ENCODE assay signal across 8 cellular contexts in the genomic region with DNA sequence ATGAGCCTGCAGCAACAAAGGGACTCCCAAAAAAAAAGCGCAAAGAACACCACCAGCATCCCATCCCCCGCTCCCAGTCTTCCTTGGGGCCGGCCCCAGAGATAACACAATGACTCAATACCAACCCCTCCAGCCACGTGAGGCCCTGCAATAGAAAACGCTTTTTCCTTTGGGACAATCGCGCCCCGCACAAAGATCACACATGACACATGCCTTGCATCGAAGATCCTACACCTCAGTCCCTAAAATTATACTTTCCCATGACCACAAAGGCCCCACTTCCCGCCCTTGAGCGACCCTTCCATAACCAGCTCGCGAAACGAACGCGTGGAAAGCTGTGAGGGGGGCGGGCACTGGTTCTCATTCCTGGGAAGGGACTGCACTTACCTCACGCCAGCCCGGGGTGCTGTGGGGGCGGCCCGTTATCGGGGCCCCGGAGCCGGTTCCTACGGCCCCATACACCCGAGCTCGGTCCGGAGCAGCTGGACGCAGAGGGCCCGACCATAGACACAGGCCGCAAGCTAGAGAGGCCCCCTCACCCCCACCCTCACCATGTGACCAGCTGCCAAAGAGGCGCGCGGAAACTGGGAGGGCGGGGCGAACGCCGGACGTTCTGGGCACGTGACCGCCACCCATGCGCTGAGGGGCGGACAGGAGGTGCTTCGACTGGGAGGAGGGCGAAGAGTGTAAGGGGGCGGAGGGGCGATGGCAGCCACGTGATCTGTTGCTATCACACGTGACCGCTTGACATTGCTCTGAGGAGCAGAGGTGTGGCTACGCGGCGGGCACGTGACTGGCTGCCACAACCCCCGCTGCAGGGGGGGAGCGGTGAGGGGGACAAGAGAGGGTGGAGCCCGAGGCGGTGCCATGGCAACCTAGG. TPM values are rescaled to one million over a fixed set of nuclear protein-coding genes. Genes with fewer than 3 reads are reported as not detected.
DNase-seq lines count a peak whose midpoint lies in the region; ATAC-seq, FAIRE-seq and TF ChIP-seq lines count a peak whose summit lies in the region.

A gene (minus strand): TSS at position 523 of the 880 bp plus-strand sequence. CDS start 593 bp downstream, outside the sequence.

- H3K18ac ChIP-seq in trophoblast cell (ENCODE audit: low read length) = peak within 1 kb of the TSS; percentile 58

- POLR2A ChIA-PET in T-cell (lab: Charles Lee) = no interaction called here

- H3K9me3 ChIP-seq in trophoblast cell (ENCODE audit: insufficient read depth, low read depth, low read length) (peaks cover 5% of the 10 kb centered on the region), transverse colon (no peaks in the 10 kb centered on the region)

- peak; percentile 53; the same call in 1 of the 2 replicates for TF ChIP-seq POLR2A in GM12891 (IDR thresholded peaks at IDR 0.05; ENCODE audit: low read depth, low read length)
- peak; percentile 76 for TF ChIP-seq POLR2A in transverse colon (IDR thresholded peaks at IDR 0.05)

- TF ChIP-seq EP300 in transverse colon (IDR thresholded peaks at IDR 0.05; ENCODE audit: low read depth) = no peak

- in situ Hi-C loops in transverse colon (cut with MboI; ENCODE audit: low pct_ligation_motif_present in 1 of 4, low pct_unique_long_range_greater_than_20kb in 1 of 4, low sequenced_read_pairs in 3 of 4) = no loop called here

- CTCF ChIA-PET in T-cell (lab: Charles Lee) = interaction anchor here in 1 of 2 donors (0.5 to 1.0 kb wide), 2 partner anchors 11 to 38 kb away, joined by 3 read pairs; no protein-coding TSS in a partner anchor

- H3K36me3 ChIP-seq in trophoblast cell (ENCODE audit: control insufficient read depth in 1 of 2, insufficient read depth in 2 of 2, low read length in 2 of 2) (peaks cover 16 to 26% of the 10 kb centered on the region in 2 experiments), transverse colon (peaks cover 0 to 21% (median 6%) of the 10 kb centered on the region in 4 donors)

- peak within 1 kb of the TSS; percentile 93 to 99 for H3K27ac Mint-ChIP-seq in T-cell

- DNase-seq in GM12891 (ENCODE audit: insufficient read length, low spot score) (peak; percentile 91), NCI-H1436 treated with DMSO at 0.1 percent for 48 hours (lab: John Stamatoyannopoulos, UW) (peak; percentile 98), T-cell (peak; percentile 95 to 100 (median 99)), cardiac septum (ENCODE audit: low spot score) (peak; percentile 99), trophoblast cell (peak; percentile 98 to 99), transverse colon (peak; percentile 99)

- peak within 1 kb of the TSS; percentile 23 for H2BK120ac ChIP-seq in trophoblast cell (ENCODE audit: insufficient read depth, low read length, poor library complexity)

- H3K9me3 Mint-ChIP-seq in T-cell = no peaks in the 10 kb centered on the region

- peak within 1 kb of the TSS; percentile 57 for H2AFZ ChIP-seq in trophoblast cell (ENCODE audit: insufficient read depth, low read length, poor library complexity)

- peak in 1 of 5 experiments; percentile 9 for TF ChIP-seq CTCF in transverse colon (IDR thresholded peaks at IDR 0.05)

- H3K4ac ChIP-seq in trophoblast cell (ENCODE audit: low read depth, low read length) = peak within 1 kb of the TSS; percentile 85

- H4K8ac ChIP-seq in trophoblast cell (ENCODE audit: low read depth, low read length) = peak within 1 kb of the TSS; percentile 80

- H4K91ac ChIP-seq in trophoblast cell (ENCODE audit: low read depth, low read length) = peak within 1 kb of the TSS; percentile 75

- H2BK12ac ChIP-seq in trophoblast cell (ENCODE audit: low read length) = no peak within 1 kb of the TSS

- FAIRE-seq in GM12891 (lab: Jason Lieb, UNC) = peak; percentile 99

- peak within 1 kb of the TSS; percentile 73 for H2AK5ac ChIP-seq in trophoblast cell (ENCODE audit: low read length)

- peak within 1 kb of the TSS; percentile 72 for H4K12ac ChIP-seq in trophoblast cell (ENCODE audit: low read depth, low read length)

- H3K27ac ChIP-seq in adipose tissue (ENCODE audit: low read depth, low read length) = no peak within 1 kb of the TSS
- peak within 1 kb of the TSS; percentile 2 for H3K27ac ChIP-seq in trophoblast cell (ENCODE audit: low read depth, low read length)
- peak within 1 kb of the TSS; percentile 77 to 90 (median 87) for H3K27ac ChIP-seq in transverse colon

- H3K27me3 Mint-ChIP-seq in T-cell = no peaks in the 10 kb centered on the region

- H3K4me3 ChIP-seq in trophoblast cell (ENCODE audit: low read depth, low read length) (peak within 1 kb of the TSS; percentile 78), transverse colon (peak within 1 kb of the TSS; percentile 47 to 76 (median 58))

- peaks cover 3% of the 10 kb centered on the region for H3K79me1 ChIP-seq in trophoblast cell (ENCODE audit: low read length)

- peaks cover 9% of the 10 kb centered on the region for H3K79me2 ChIP-seq in trophoblast cell (ENCODE audit: control insufficient read depth, insufficient read depth, low read length, poor library complexity)

- H3K9ac ChIP-seq in trophoblast cell (ENCODE audit: low read length) = peak within 1 kb of the TSS; percentile 54

- H3K4me1 ChIP-seq in trophoblast cell (ENCODE audit: control insufficient read depth in 1 of 2, insufficient read depth in 2 of 2, low read length in 2 of 2) (peaks cover 7 to 18% of the 10 kb centered on the region in 2 experiments), transverse colon (peaks cover 12 to 46% (median 39%) of the 10 kb centered on the region in 4 donors)

- H3K27me3 ChIP-seq in trophoblast cell (ENCODE audit: insufficient read depth, low read length) (peaks cover 22% of the 10 kb centered on the region), transverse colon (no peaks in the 10 kb centered on the region)

- intact Hi-C loops in cardiac septum (cut with DNase I) (loop anchor here (2.0 kb wide), 1 partner anchor 19 kb away; no protein-coding TSS in a partner anchor), transverse colon (cut with DNase I; ENCODE audit: low total_unique reads) (no loop called here)

- peak within 1 kb of the TSS; percentile 19 for H2BK5ac ChIP-seq in trophoblast cell (ENCODE audit: low read depth, low read length, poor library complexity)

- ATAC-seq in HG02840 (IDR thresholded peaks at IDR 0.05; ENCODE audit: low FRiP score, unreplicated experiment) = peak; percentile 70
- peak; percentile 76 to 83 (median 78) for ATAC-seq in T-cell (replicated peaks in 1 of 4)

- H3K14ac ChIP-seq in trophoblast cell (ENCODE audit: low read length) = peak within 1 kb of the TSS; percentile 71

- peak within 1 kb of the TSS; percentile 89 to 96 (median 89) for H3K4me3 Mint-ChIP-seq in T-cell

- peak within 1 kb of the TSS; percentile 85 for H3K4me2 ChIP-seq in trophoblast cell (ENCODE audit: low read length)

- whole genome bisulfite sequencing in adipose tissue, 3 donors = 0 to 1% (median 1%) methylated on average over 58 of the region's 58 CpGs
- no CpG with 5 or more reads among the region's 58 CpGs for WGBS in trophoblast cell (ENCODE audit: extremely low coverage, insufficient coverage, insufficient read length)
- WGBS in transverse colon (ENCODE audit: low coverage in 1 of 2), 2 donors = 0 to 1% methylated on average over 13 to 42 of the region's 58 CpGs

- H3K4me1 Mint-ChIP-seq in T-cell = peaks cover 53 to 57% (median 53%) of the 10 kb centered on the region in 3 donors

- H3K36me3 Mint-ChIP-seq in T-cell = peaks cover 22% of the 10 kb centered on the region

- no peak within 1 kb of the TSS for H3K23ac ChIP-seq in trophoblast cell (ENCODE audit: low read length)

TF ChIP-seq in GM12891, 5 proteins besides CTCF, POLR2A, EP300 and RAD21:
- no peak for TF ChIP-seq SPI1 (IDR thresholded peaks at IDR 0.05; ENCODE audit: low read depth, low read length)
- TF ChIP-seq POLR2AphosphoS5 (IDR thresholded peaks at IDR 0.05; ENCODE audit: low read depth, low read length) = peak; percentile 72
- TF ChIP-seq TAF1 (IDR thresholded peaks at IDR 0.05; ENCODE audit: low read depth, low read length) = peak; percentile 69; the same call in 1 of the 2 replicates
- TF ChIP-seq PAX5 (IDR thresholded peaks at IDR 0.05; ENCODE audit: insufficient read depth, low read length, severe bottlenecking) = no peak
- no peak for TF ChIP-seq POU2F2 (IDR thresholded peaks at IDR 0.05; ENCODE audit: low read depth, low read length)
TF ChIP-seq in GM12891: peak in this region for 2.

RNA-seq across cellular contexts. Expression of the gene that starts here (rescaled TPM):
- polyA plus RNA-seq in GM12891 (2012; ENCODE audit: low read depth, missing spikeins) = 100 TPM
- total RNA-seq in T-cell (10 to 100 TPM; 24.1 to 53.9 (median 46.2) TPM), cardiac septum (46.3 TPM), transverse colon (100 to 1,000 TPM in 1 of 4 donors, 10 to 100 TPM in 3; 20.9 to 194 (median 47.8) TPM)
- 10 to 100 TPM; 50.9 to 96.4 (median 73.9) TPM for polyA plus RNA-seq in adipose tissue
- polyA plus RNA-seq in trophoblast cell (2013) = 66.1 and 68.0 TPM in 2 replicates
